ENCODE assay signal across 8 cellular contexts in genomic region chr12:100199347-100200136, GRCh38. TPM values are rescaled to one million over a fixed set of nuclear protein-coding genes. Genes with fewer than 3 reads are reported as not detected.
DNase-seq lines count a peak whose midpoint lies in the region; ATAC-seq, FAIRE-seq and TF ChIP-seq lines count a peak whose summit lies in the region.

No MANE protein-coding gene starts in this region.

- H2BK15ac ChIP-seq in H1 (ENCODE audit: low read length) = peak overlapping the region; percentile 81; the same call in 1 of the 2 replicates

- no peak overlapping the region for H2BK120ac ChIP-seq in H1 (replicated peaks; ENCODE audit: low read depth, low read length)

- H2AK5ac ChIP-seq in H1 (ENCODE audit: low read depth, low read length) = no peak overlapping the region

- peak overlapping the region; percentile 68 to 86 (median 72) for H3K9ac ChIP-seq in H1 (replicated peaks in 1 of 4; ENCODE audit: extremely low read depth in 1 of 4, low read depth in 3 of 4, low read length in 3 of 4)

- FAIRE-seq in H1 (lab: Jason Lieb, UNC) = no peak

- peak overlapping the region; percentile 91 to 94 for H3K4me2 ChIP-seq in H1 (ENCODE audit: insufficient read depth in 1 of 2, low read depth in 2 of 2, low read length in 2 of 2)

- CTCF ChIA-PET in activated CD4-positive, alpha-beta memory T cell treated with anti-CD3 and anti-CD28 coated beads for 36 hours (lab: Charles Lee) = interaction anchor here (0.9 to 1.8 kb wide), 3 partner anchors 37 to 67 kb away, joined by 4 to 8 read pairs (median 5); partner anchors contain the start of genes DEPDC4 and SCYL2
- CTCF ChIA-PET in H1 (lab: Charles Lee; ENCODE audit: partially characterized antibody) = interaction anchor here (0.8 to 2.3 kb wide), 5 partner anchors 36 to 137 kb away, joined by 3 to 16 read pairs (median 3); no protein-coding TSS in a partner anchor

- H3K79me1 ChIP-seq in H1 (ENCODE audit: low read depth, low read length) = no peaks in the 10 kb centered on the region

- 0 out of 2 replicates have a peak overlapping the region, but pooled peaks have one; percentile 78 for H2BK5ac ChIP-seq in H1 (ENCODE audit: low read depth, low read length)

- H3K56ac ChIP-seq in H1 (replicated peaks; ENCODE audit: insufficient read length, low read depth, low read length) = peak overlapping the region; percentile 48

- H3K4ac ChIP-seq in H1 (replicated peaks; ENCODE audit: insufficient read length, low read depth, low read length) = no peak overlapping the region

- TF ChIP-seq RAD21 in H1 (IDR thresholded peaks at IDR 0.05 in 1 of 2, conservative IDR thresholded peaks at IDR 0.05 in 1 of 2; ENCODE audit: low read depth in 2 of 2, low read length in 2 of 2) = no peak

- 0 out of 3 replicates have a peak, but pooled peaks of 1 of the 2 experiments have one; percentile 2 for TF ChIP-seq EP300 in H1 (IDR thresholded peaks at IDR 0.05; ENCODE audit: borderline replicate concordance in 1 of 2, low read depth in 2 of 2, low read length in 2 of 2)

- intact Hi-C loops in activated CD4-positive, alpha-beta memory T cell treated with anti-CD3 and anti-CD28 coated beads for 36 hours (cut with micrococcal nuclease) = loop anchor here (1.0 to 5.0 kb wide), 5 partner anchors 35 to 1682 kb away; partner anchors contain the start of genes DEPDC4, SCYL2 and TMPO

- peaks cover 0 to 6% (median 3%) of the 10 kb centered on the region in 4 experiments; a peak in 3 of 8 replicates for H3K36me3 ChIP-seq in H1 (ENCODE audit: control insufficient read depth in 2 of 4, insufficient read depth in 4 of 4, low read length in 3 of 4)

- peak overlapping the region; percentile 20; the same call in 1 of the 2 replicates for H2AFZ ChIP-seq in H1 (ENCODE audit: low read length)

- H2BK12ac ChIP-seq in H1 (ENCODE audit: low read depth, low read length) = 0 out of 2 replicates have a peak overlapping the region, but pooled peaks have one; percentile 60

- peak overlapping the region; percentile 96 for H3K4me3 Mint-ChIP-seq in activated CD4-positive, alpha-beta memory T cell treated with anti-CD3 and anti-CD28 coated beads for 36 hours

- peak in 1 of 2 experiments; percentile 73; a peak in 2 of 3 replicates for TF ChIP-seq POLR2A in H1 (IDR thresholded peaks at IDR 0.05; ENCODE audit: control extremely low read depth in 1 of 2, low read depth in 2 of 2, low read length in 2 of 2)

- peak overlapping the region; percentile 99 for H3K27ac Mint-ChIP-seq in activated CD4-positive, alpha-beta memory T cell treated with anti-CD3 and anti-CD28 coated beads for 36 hours

- no peaks in the 10 kb centered on the region for H4K20me1 ChIP-seq in H1 (replicated peaks in 1 of 2; ENCODE audit: control insufficient read depth in 1 of 2, insufficient read depth in 2 of 2, low read length in 2 of 2)

- no peak overlapping the region for H3K23ac ChIP-seq in H1 (ENCODE audit: insufficient read length)

- 1% methylated on average over 42 of the region's 78 CpGs; no CpG with 5 or more reads in 1 of the 2 experiments for WGBS in H1 (ENCODE audit: extremely low coverage in 1 of 2, insufficient coverage in 1 of 2, insufficient read length in 1 of 2, insufficient replicate concordance in 2 of 2, low coverage in 1 of 2, low lambda C conversion rate in 2 of 2, missing lambda C conversion rate in 1 of 2), 2 experiments

- H4K5ac ChIP-seq in H1 (ENCODE audit: insufficient read length, low read depth, low read length) = peak overlapping the region; percentile 57

- peak overlapping the region; percentile 8; the same call in 1 of the 2 replicates for H3K27ac ChIP-seq in H1 (ENCODE audit: low read depth, low read length)

- H3K9me3 ChIP-seq in H1 (ENCODE audit: insufficient read depth in 2 of 2, low read depth in 1 of 2, low read length in 1 of 2) = no peaks in the 10 kb centered on the region

- H3K27me3 Mint-ChIP-seq in activated CD4-positive, alpha-beta memory T cell treated with anti-CD3 and anti-CD28 coated beads for 36 hours = no peaks in the 10 kb centered on the region

- peaks cover 16% of the 10 kb centered on the region for H3K36me3 Mint-ChIP-seq in activated CD4-positive, alpha-beta memory T cell treated with anti-CD3 and anti-CD28 coated beads for 36 hours

- DNase-seq in AG08396 (ENCODE audit: low spot score) (peak; percentile 60), NCI-H2196 (lab: John Stamatoyannopoulos, UW; ENCODE audit: unreplicated experiment) (peak; percentile 89), H1 (ENCODE audit: low read depth in 1 of 2, low spot score in 2 of 2) (peak; percentile 23 to 87), mucosa of gallbladder (ENCODE audit: low spot score) (peak; percentile 61)
- DNase-seq in activated CD4-positive, alpha-beta memory T cell treated with anti-CD3 and anti-CD28 coated beads for 36 hours = peak; percentile 87
- peak; percentile 85 for DNase-seq in stimulated activated CD8-positive, alpha-beta memory T cell treated with anti-CD3 and anti-CD28 coated beads, Interleukin-4, amount 100 ng/mL, for 48 hours

- H3K18ac ChIP-seq in H1 (ENCODE audit: extremely low read depth, low read length) = peak overlapping the region; percentile 90

- H3K14ac ChIP-seq in H1 (ENCODE audit: insufficient read length) = peak overlapping the region; percentile 79

- H3K4me3 ChIP-seq in H1 (ENCODE audit: extremely low read depth in 1 of 4, insufficient read depth in 2 of 4, low read depth in 3 of 4, low read length in 4 of 4) = peak overlapping the region; percentile 77 to 99 (median 94)

- peaks cover 9% of the 10 kb centered on the region; the same call in 1 of the 2 replicates for H3K23me2 ChIP-seq in H1 (ENCODE audit: low read depth, low read length)

- H3K79me2 ChIP-seq in H1 (ENCODE audit: control insufficient read depth in 1 of 2, insufficient read depth in 2 of 2, low read length in 2 of 2) = peaks cover 0 to 36% of the 10 kb centered on the region in 2 experiments; a peak in 3 of 4 replicates

- no peaks in the 10 kb centered on the region for H3K27me3 ChIP-seq in H1 (replicated peaks in 1 of 4; ENCODE audit: control insufficient read depth in 3 of 4, extremely low read depth in 1 of 4, insufficient read depth in 3 of 4, low read length in 3 of 4)

- H2BK20ac ChIP-seq in H1 (ENCODE audit: low read length) = no peak overlapping the region

- no peak for TF ChIP-seq CTCF in H1 (IDR thresholded peaks at IDR 0.05; ENCODE audit: control extremely low read depth in 1 of 3, insufficient read depth in 1 of 3, low read depth in 1 of 3, low read length in 3 of 3)

- H4K91ac ChIP-seq in H1 (replicated peaks; ENCODE audit: insufficient read length, low read length) = peak overlapping the region; percentile 25

- no peaks in the 10 kb centered on the region for H3K9me3 Mint-ChIP-seq in activated CD4-positive, alpha-beta memory T cell treated with anti-CD3 and anti-CD28 coated beads for 36 hours

- H3K4me1 ChIP-seq in H1 (replicated peaks in 1 of 4; ENCODE audit: control insufficient read depth in 3 of 4, insufficient read depth in 4 of 4, low read length in 3 of 4) = peaks cover 0 to 3% (median 0%) of the 10 kb centered on the region in 4 experiments; a peak in 2 of 7 replicates

- peaks cover 27% of the 10 kb centered on the region for H3K4me1 Mint-ChIP-seq in activated CD4-positive, alpha-beta memory T cell treated with anti-CD3 and anti-CD28 coated beads for 36 hours (ENCODE audit: low read depth)

- peak overlapping the region; percentile 94 for H4K8ac ChIP-seq in H1 (ENCODE audit: extremely low read depth, insufficient read depth, low read length)

- ATAC-seq in GM18873 (IDR thresholded peaks at IDR 0.05; ENCODE audit: low FRiP score, unreplicated experiment) (peak; percentile 59), HG03103 (IDR thresholded peaks at IDR 0.05; ENCODE audit: low read depth, unreplicated experiment) (peak; percentile 67)

- POLR2A ChIA-PET in activated CD4-positive, alpha-beta memory T cell treated with anti-CD3 and anti-CD28 coated beads for 36 hours (lab: Charles Lee) = interaction anchor here (1.4 to 1.5 kb wide), 2 partner anchors 13 to 99 kb away, joined by 3 to 4 read pairs; no protein-coding TSS in a partner anchor
- POLR2A ChIA-PET in H1 (lab: Charles Lee; ENCODE audit: partially characterized antibody) = interaction anchor here (0.6 to 3.5 kb wide), 10 partner anchors 9 to 251 kb away, joined by 3 to 19 read pairs (median 3); no protein-coding TSS in a partner anchor

TF ChIP-seq in H1, 55 proteins besides CTCF, POLR2A, EP300 and RAD21 (continues in another document):
- TF ChIP-seq NANOG (IDR thresholded peaks at IDR 0.05; ENCODE audit: insufficient read depth, low read depth, low read length, poor library complexity, severe bottlenecking) (no peak), NRF1 (IDR thresholded peaks at IDR 0.05; ENCODE audit: low read depth, low read length) (peak; percentile 30; the same call in 1 of the 2 replicates)

RNA-seq across cellular contexts. Expression of gene ACTR6, which starts 1.1 kb away (rescaled TPM):
- total RNA-seq in activated CD4-positive, alpha-beta memory T cell treated with anti-CD3 and anti-CD28 coated beads for 36 hours = 10 to 100 TPM; 58.3 to 60.3 TPM
- 36.8 and 38.1 TPM in 2 replicates for total RNA-seq in H1 (2021; fragmentation: NEBNext Ultra II Directional; extraction: Animal tissue kit (Norgen Biotek cat#: 25700))
- polyA plus RNA-seq in H1 (2011; rRNA removed) = 4.8 and 10.2 TPM in 2 replicates
- polyA plus RNA-seq in H1 (2011; cell fraction: cytosol; rRNA removed) = 14.8 TPM
- 4.4 TPM for polyA plus RNA-seq in H1 (2011; cell fraction: nucleus; rRNA removed)
- 16.4 to 23.2 TPM (median 20.9 TPM) in 4 replicates for polyA plus RNA-seq in H1 (2012, experiment 1 of 2)
- 5.7 TPM for polyA plus RNA-seq in H1 (2012, experiment 2 of 2)
- polyA plus RNA-seq in H1 (2013, experiment 1 of 2) = 19.2 TPM
- polyA plus RNA-seq in H1 (2013, experiment 2 of 2) = 18.7 TPM
- 8.6 and 13.6 TPM in 2 replicates for polyA minus RNA-seq in H1 (2011; rRNA and poly(A)+ RNA removed)
- polyA minus RNA-seq in H1 (2011; cell fraction: cytosol; rRNA and poly(A)+ RNA removed) = 9.8 TPM
- polyA minus RNA-seq in H1 (2011; cell fraction: nucleus; rRNA and poly(A)+ RNA removed) = 19.8 TPM
- 25.1 TPM for total RNA-seq in mucosa of gallbladder

RNA-seq across cellular contexts. Expression of gene BLTP3B, which starts 56.9 kb away (rescaled TPM):
- total RNA-seq in activated CD4-positive, alpha-beta memory T cell treated with anti-CD3 and anti-CD28 coated beads for 36 hours = 10 to 100 TPM; 53.1 to 53.9 TPM
- total RNA-seq in H1 (2021; fragmentation: NEBNext Ultra II Directional; extraction: Animal tissue kit (Norgen Biotek cat#: 25700)) = 24.4 and 28.6 TPM in 2 replicates
- 5.7 and 7.0 TPM in 2 replicates for polyA plus RNA-seq in H1 (2011; rRNA removed)
- polyA plus RNA-seq in H1 (2011; cell fraction: cytosol; rRNA removed) = 11.3 TPM
- 6.7 TPM for polyA plus RNA-seq in H1 (2011; cell fraction: nucleus; rRNA removed)
- 6.6 to 14.0 TPM (median 8.0 TPM) in 4 replicates for polyA plus RNA-seq in H1 (2012, experiment 1 of 2)
- polyA plus RNA-seq in H1 (2012, experiment 2 of 2) = 0.93 TPM
- 12.1 TPM for polyA plus RNA-seq in H1 (2013, experiment 1 of 2)
- 11.6 TPM for polyA plus RNA-seq in H1 (2013, experiment 2 of 2)
- 38.0 and 67.7 TPM in 2 replicates for polyA minus RNA-seq in H1 (2011; rRNA and poly(A)+ RNA removed)
- 33.0 TPM for polyA minus RNA-seq in H1 (2011; cell fraction: cytosol; rRNA and poly(A)+ RNA removed)
- 54.7 TPM for polyA minus RNA-seq in H1 (2011; cell fraction: nucleus; rRNA and poly(A)+ RNA removed)
- total RNA-seq in mucosa of gallbladder = 25.2 TPM

Comparison
In these comparisons a context has a peak if more than half of its experiments do, and no peak if none do; other contexts are left out.
1. Peak in every context shown above with its lines: DNase-seq, ATAC-seq, H3K4me3 ChIP-seq and H3K27ac ChIP-seq.